ENCODE assay signal across 17 cellular contexts in the genomic region with DNA sequence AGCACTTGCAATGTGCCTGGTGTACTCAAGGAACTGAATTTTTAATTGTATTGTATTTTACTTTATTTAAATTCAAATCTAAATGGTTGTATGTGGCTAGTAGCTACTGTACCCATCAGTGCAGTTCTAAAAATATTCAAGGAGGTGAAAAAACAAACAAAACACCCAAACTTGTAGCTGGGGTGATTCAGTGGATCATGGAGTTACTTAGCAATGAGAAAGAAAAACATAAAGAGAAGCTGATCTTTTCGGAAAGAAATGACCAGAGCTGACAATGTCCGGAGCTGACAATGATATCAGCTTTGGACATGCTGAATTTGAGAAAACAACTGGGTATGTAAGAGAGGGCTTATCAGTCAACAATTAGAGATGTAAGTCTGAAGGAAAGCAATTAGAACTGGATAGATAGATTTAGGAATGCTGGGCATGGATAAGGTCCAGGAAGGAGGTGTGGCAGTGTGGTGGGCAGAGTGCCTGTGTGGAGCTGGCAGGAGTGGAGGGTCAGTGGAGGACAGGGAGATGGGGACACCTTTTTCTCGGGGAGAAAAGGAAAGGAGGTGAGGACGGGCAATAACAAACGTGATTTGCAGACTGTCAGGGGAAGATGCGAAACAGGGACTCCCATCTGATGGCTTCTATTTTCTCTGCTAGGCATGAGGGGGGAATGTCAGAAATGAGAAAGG.
DNase-seq lines count a peak whose midpoint lies in the region; ATAC-seq and TF ChIP-seq lines count a peak whose summit lies in the region.
"Had no signal": no experiment of that assay in that cellular context is flagged by ENCODE, and none has a peak within 500 bp of the region (broad histone marks: within the 10 kb centered on the region; RNA-seq: fewer than 3 reads in every experiment).

No MANE protein-coding gene starts in this region.

- intact Hi-C loops in left ventricle myocardium superior (cut with micrococcal nuclease) (loop anchor here (10.0 kb wide), 1 partner anchor 115 kb away; no protein-coding TSS in a partner anchor), prostate gland (cut with DNase I) (no loop called here)

- H3K4me3 Mint-ChIP-seq in brain, result peak overlapping the region in 2 of 5 experiments; percentile 1 to 51
- H3K4me3 Mint-ChIP-seq: activated naive CD8-positive, alpha-beta T cell treated with anti-CD3 and anti-CD28 coated beads, Interleukin-2, amount 10 ng/mL, durations not matched to agents 7 days and 5 days had no signal

- no peaks in the 10 kb centered on the region for H3K9me3 Mint-ChIP-seq in brain
- H3K9me3 Mint-ChIP-seq: activated naive CD8-positive, alpha-beta T cell treated with anti-CD3 and anti-CD28 coated beads, Interleukin-2, amount 10 ng/mL, durations not matched to agents 7 days and 5 days had no signal

- peaks cover 4% of the 10 kb centered on the region for H3K36me3 Mint-ChIP-seq in brain
- H3K36me3 Mint-ChIP-seq: activated naive CD8-positive, alpha-beta T cell treated with anti-CD3 and anti-CD28 coated beads, Interleukin-2, amount 10 ng/mL, durations not matched to agents 7 days and 5 days had no signal

- H3K4me3 ChIP-seq in GM23248, result no peak overlapping the region
- no peak overlapping the region for H3K4me3 ChIP-seq in prostate gland
- H3K4me3 ChIP-seq: hepatocyte, Peyer's patch, spleen, vagina had no signal

- H3K4me1 ChIP-seq in GM23248 (ENCODE audit: insufficient read depth) (no peaks in the 10 kb centered on the region), prostate gland (replicated peaks) (no peaks in the 10 kb centered on the region)
- H3K4me1 ChIP-seq: Peyer's patch had no signal

- H2AFZ ChIP-seq in GM23248, result no peak overlapping the region
- H2AFZ ChIP-seq: hepatocyte had no signal

- no peaks in the 10 kb centered on the region for H3K79me2 ChIP-seq in GM23248 (ENCODE audit: insufficient read depth)

- peaks cover 34% of the 10 kb centered on the region for H3K4me1 Mint-ChIP-seq in brain
- H3K4me1 Mint-ChIP-seq: activated naive CD8-positive, alpha-beta T cell treated with anti-CD3 and anti-CD28 coated beads, Interleukin-2, amount 10 ng/mL, durations not matched to agents 7 days and 5 days had no signal

- ATAC-seq in left ventricle myocardium superior (peak; percentile 68), HG02938 (IDR thresholded peaks at IDR 0.05; ENCODE audit: unreplicated experiment) (no peak)

- no peak overlapping the region for H3K27ac ChIP-seq in GM23248
- peak overlapping the region; percentile 17 to 29 for H3K27ac ChIP-seq in prostate gland
- H3K27ac ChIP-seq: hepatocyte, Peyer's patch, spleen, vagina had no signal

- H3K9me3 ChIP-seq in GM23248 (ENCODE audit: low read depth) (no peaks in the 10 kb centered on the region), prostate gland (no peaks in the 10 kb centered on the region)
- H3K9me3 ChIP-seq: Peyer's patch, spleen, vagina had no signal

- H3K36me3 ChIP-seq in GM23248 (ENCODE audit: low read depth) (no peaks in the 10 kb centered on the region), prostate gland (no peaks in the 10 kb centered on the region)
- H3K36me3 ChIP-seq: Peyer's patch had no signal

- no peaks in the 10 kb centered on the region for H3K27me3 Mint-ChIP-seq in brain
- H3K27me3 Mint-ChIP-seq: activated naive CD8-positive, alpha-beta T cell treated with anti-CD3 and anti-CD28 coated beads, Interleukin-2, amount 10 ng/mL, durations not matched to agents 7 days and 5 days had no signal

- DNase-seq in GM23248, result peak; percentile 11
- DNase-seq in left ventricle myocardium superior, result peak; percentile 60
- peak; percentile 24 for DNase-seq in prostate gland (ENCODE audit: low spot score)
- DNase-seq in NCI-H510A (lab: John Stamatoyannopoulos, UW), result no peak
- DNase-seq in NCI-H774 (lab: John Stamatoyannopoulos, UW), result no peak
- DNase-seq in GM20000 (ENCODE audit: low spot score), result no peak
- DNase-seq: activated CD4-positive, CD25-positive, alpha-beta regulatory T cell treated with anti-CD3 and anti-CD28 coated beads, Interleukin-2, amount 50 U/mL, for 72 hours; activated naive CD8-positive, alpha-beta T cell treated with anti-CD3 and anti-CD28 coated beads, Interleukin-2, amount 10 ng/mL, durations not matched to agents 7 days and 5 days; NCI-H2081; Peyer's patch; spleen; stimulated activated naive CD4-positive, alpha-beta T cell treated with Interleukin-2 at 50 U/mL for 16 hours; T-helper 1 cell had no signal

- H3K27ac Mint-ChIP-seq in brain, result peak overlapping the region in 3 of 5 experiments; percentile 26 to 79 (median 62)
- H3K27ac Mint-ChIP-seq: activated naive CD8-positive, alpha-beta T cell treated with anti-CD3 and anti-CD28 coated beads, Interleukin-2, amount 10 ng/mL, durations not matched to agents 7 days and 5 days had no signal

- in situ Hi-C loops in GM23248 (cut with MboI), result no loop called here

- TF ChIP-seq CTCF in brain (conservative IDR thresholded peaks at IDR 0.05) (no peak), prostate gland (IDR thresholded peaks at IDR 0.05) (no peak), GM20000 (IDR thresholded peaks at IDR 0.05; ENCODE audit: extremely low read depth, missing control alignments) (no peak)

- H3K9me2 ChIP-seq in GM23248 (ENCODE audit: insufficient read depth), result no peaks in the 10 kb centered on the region

- H3K27me3 ChIP-seq in GM23248 (replicated peaks; ENCODE audit: insufficient read depth), result no peaks in the 10 kb centered on the region
- H3K27me3 ChIP-seq in prostate gland (replicated peaks; ENCODE audit: insufficient read depth), result no peaks in the 10 kb centered on the region
- H3K27me3 ChIP-seq: hepatocyte, Peyer's patch, spleen, vagina had no signal

- H4K20me1 ChIP-seq in GM23248 (ENCODE audit: insufficient read depth), result no peaks in the 10 kb centered on the region

- TF ChIP-seq POLR2A in prostate gland (IDR thresholded peaks at IDR 0.05), result no peak

- no peak overlapping the region for H3K4me2 ChIP-seq in GM23248 (ENCODE audit: unreplicated experiment)

- no peaks in the 10 kb centered on the region for H3F3A ChIP-seq in GM23248 (ENCODE audit: insufficient read depth)

- H3K9ac ChIP-seq in GM23248, result no peak overlapping the region

- WGBS in GM23248 (ENCODE audit: low coverage in 1 of 2, low lambda C conversion rate in 2 of 2, missing lambda C conversion rate in 2 of 2), 2 experiments, result 90 to 91% methylated on average over 6 of the region's 6 CpGs
- WGBS in prostate gland, result 11% methylated on average over 6 of the region's 6 CpGs

Comparison
In these comparisons a context has a peak if more than half of its experiments do, and no peak if none do; other contexts are left out.
1. DNase-seq: peak in GM23248 (single experiment), left ventricle myocardium superior (single experiment) and prostate gland (single experiment); none in NCI-H510A (single experiment), NCI-H774 (single experiment) and GM20000 (single experiment).